ENCODE assay signal across 1 cellular context in genomic region chr2:54572636-54573531, GRCh38.
A peak's percentile ranks its signal among the peaks of the same experiment; 100 is the strongest.
TF ChIP-seq lines count a peak whose summit lies in the region.

No MANE protein-coding gene starts in this region.

TF ChIP-seq in HepG2, 621 proteins besides CTCF, POLR2A, EP300 and RAD21 (continued from another document and continues in another):
- TF ChIP-seq ZHX2 (IDR thresholded peaks at IDR 0.05; ENCODE audit: low read depth) (no peak; the same call in 1 of the 2 replicates), ZHX2 (CRISPR knock-in tag; IDR thresholded peaks at IDR 0.05; ENCODE audit: borderline replicate concordance) (no peak), GMEB1 (CRISPR knock-in tag; IDR thresholded peaks at IDR 0.05; ENCODE audit: borderline replicate concordance) (no peak), GTF3A (CRISPR knock-in tag; conservative IDR thresholded peaks at IDR 0.05) (no peak), ZNF839 (CRISPR knock-in tag; IDR thresholded peaks at IDR 0.05; ENCODE audit: borderline replicate concordance) (no peak), ZNF879 (CRISPR knock-in tag; IDR thresholded peaks at IDR 0.05) (no peak), SIX1 (CRISPR knock-in tag; IDR thresholded peaks at IDR 0.05; ENCODE audit: borderline replicate concordance) (no peak), NFAT5 (CRISPR knock-in tag; IDR thresholded peaks at IDR 0.05) (no peak), ZNF660 (CRISPR knock-in tag; IDR thresholded peaks at IDR 0.05; ENCODE audit: borderline replicate concordance, low read depth) (no peak), TEAD3 (CRISPR knock-in tag; optimal IDR thresholded peaks at IDR 0.05; ENCODE audit: borderline replicate concordance) (no peak), ZNF687 (CRISPR knock-in tag; IDR thresholded peaks at IDR 0.05) (peak; percentile 39), SAFB2 (CRISPR knock-in tag; IDR thresholded peaks at IDR 0.05; ENCODE audit: borderline replicate concordance, low read depth) (no peak; the same call in 1 of the 2 replicates), ZNF605 (CRISPR knock-in tag; IDR thresholded peaks at IDR 0.05) (no peak), ZNF746 (CRISPR knock-in tag; IDR thresholded peaks at IDR 0.05) (no peak), ZNF318 (CRISPR knock-in tag; IDR thresholded peaks at IDR 0.05) (no peak), ATRX (CRISPR knock-in tag; IDR thresholded peaks at IDR 0.05; ENCODE audit: borderline replicate concordance) (no peak), HBP1 (CRISPR knock-in tag; IDR thresholded peaks at IDR 0.05; ENCODE audit: low read depth) (no peak), GABPA (IDR thresholded peaks at IDR 0.05; ENCODE audit: low read depth, low read length) (no peak), GABPA (CRISPR knock-in tag; IDR thresholded peaks at IDR 0.05; ENCODE audit: low read depth) (no peak), NFYB (CRISPR knock-in tag; IDR thresholded peaks at IDR 0.05) (no peak), ZFP41 (CRISPR knock-in tag; IDR thresholded peaks at IDR 0.05; ENCODE audit: borderline replicate concordance) (no peak), SETDB1 (CRISPR knock-in tag; IDR thresholded peaks at IDR 0.05; ENCODE audit: borderline replicate concordance) (no peak), CBX1 (IDR thresholded peaks at IDR 0.05; ENCODE audit: low read depth) (no peak), CBX5 (CRISPR knock-in tag; IDR thresholded peaks at IDR 0.05; ENCODE audit: borderline replicate concordance) (no peak), ZNF296 (CRISPR knock-in tag; conservative IDR thresholded peaks at IDR 0.05) (no peak), NAIF1 (CRISPR knock-in tag; IDR thresholded peaks at IDR 0.05; ENCODE audit: borderline replicate concordance) (peak; percentile 24; the same call in 1 of the 2 replicates), FLYWCH1 (CRISPR knock-in tag; IDR thresholded peaks at IDR 0.05) (no peak), HNRNPL (IDR thresholded peaks at IDR 0.05; ENCODE audit: low read depth, low read length) (no peak)
